In the genomic region with DNA sequence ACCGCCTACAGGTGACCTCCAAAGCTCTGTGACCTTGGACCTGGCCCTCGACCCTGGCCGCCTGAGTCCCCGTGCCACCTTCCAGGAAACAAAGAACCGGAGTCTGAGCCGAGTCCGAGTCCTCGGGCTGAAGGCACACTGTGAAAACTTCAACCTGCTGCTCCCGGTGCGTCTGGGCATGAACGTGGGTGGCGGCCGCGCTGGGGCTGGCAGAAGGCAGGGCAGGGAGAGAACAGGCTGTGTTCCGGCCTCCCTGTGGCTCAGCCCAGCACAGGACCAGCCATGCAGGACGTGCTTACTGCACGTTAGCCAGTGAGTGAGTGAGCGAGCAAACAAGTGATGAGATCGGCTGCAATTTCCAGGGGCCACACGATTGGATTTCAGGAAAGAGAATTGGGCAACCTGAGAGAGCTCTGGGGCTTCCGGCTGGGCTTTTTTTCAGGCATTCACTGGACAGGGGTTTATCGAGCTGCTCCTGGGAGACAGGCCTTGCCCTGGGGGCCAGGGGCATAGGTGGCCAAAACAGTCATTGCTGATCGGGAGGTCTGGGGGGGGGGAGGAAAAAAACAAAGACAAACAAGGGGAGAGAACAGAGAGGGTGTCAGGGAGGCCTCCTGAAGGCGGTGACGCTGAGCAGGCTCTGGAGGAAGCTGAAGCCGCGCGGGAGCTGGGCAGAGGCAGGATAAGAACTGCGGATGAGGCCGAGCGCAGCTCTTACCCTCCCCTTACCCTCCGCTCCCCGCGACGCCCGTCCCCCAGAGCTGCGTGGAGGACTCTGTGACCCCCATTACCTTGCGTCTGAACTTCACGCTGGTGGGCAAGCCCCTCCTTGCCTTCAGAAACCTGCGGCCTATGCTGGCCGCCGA, we compare ENCODE assay signal across 2 cellular contexts.
TF ChIP-seq lines count a peak whose summit lies in the region.

No MANE protein-coding gene starts in this region.

TF ChIP-seq in WTC11, 78 proteins besides CTCF, POLR2A, EP300 and RAD21:
- TF ChIP-seq CBFB (CRISPR knock-in tag; IDR thresholded peaks at IDR 0.05; ENCODE audit: low read depth), result no peak
- peak; percentile 87 for TF ChIP-seq GABPB1 (CRISPR knock-in tag; IDR thresholded peaks at IDR 0.05)

TF ChIP-seq in HepG2, 621 proteins besides CTCF, POLR2A, EP300 and RAD21 (continues in another document):
- TF ChIP-seq TRAFD1 (CRISPR knock-in tag; IDR thresholded peaks at IDR 0.05; ENCODE audit: borderline replicate concordance) (no peak), ZNF891 (CRISPR knock-in tag; IDR thresholded peaks at IDR 0.05) (peak; percentile 62; the same call in 1 of the 2 replicates), LCORL (IDR thresholded peaks at IDR 0.05) (no peak), LCORL (CRISPR knock-in tag; IDR thresholded peaks at IDR 0.05) (peak; percentile 83), DRAP1 (CRISPR knock-in tag; IDR thresholded peaks at IDR 0.05) (0 out of 2 replicates have a peak, but pooled peaks have one; percentile 43), ZBTB43 (CRISPR knock-in tag; conservative IDR thresholded peaks at IDR 0.05) (0 out of 2 replicates have a peak, but pooled peaks have one; percentile 41), CHD4 (IDR thresholded peaks at IDR 0.05; ENCODE audit: borderline replicate concordance, low read length) (no peak), RNF219 (CRISPR knock-in tag; IDR thresholded peaks at IDR 0.05) (no peak), NR2F2 (IDR thresholded peaks at IDR 0.05; ENCODE audit: borderline replicate concordance, low read depth) (no peak), ZKSCAN8 (CRISPR knock-in tag; IDR thresholded peaks at IDR 0.05; ENCODE audit: borderline replicate concordance) (no peak), HES4 (CRISPR knock-in tag; IDR thresholded peaks at IDR 0.05; ENCODE audit: borderline replicate concordance) (peak; percentile 43; the same call in 1 of the 2 replicates), ZNF143 (CRISPR knock-in tag; IDR thresholded peaks at IDR 0.05) (no peak), ZBTB38 (CRISPR knock-in tag; IDR thresholded peaks at IDR 0.05) (peak; percentile 72), ZNF253 (CRISPR knock-in tag; IDR thresholded peaks at IDR 0.05; ENCODE audit: borderline replicate concordance) (no peak), ZNF816 (CRISPR knock-in tag; IDR thresholded peaks at IDR 0.05; ENCODE audit: borderline replicate concordance) (peak; percentile 65; the same call in 1 of the 2 replicates), DR1 (CRISPR knock-in tag; IDR thresholded peaks at IDR 0.05) (no peak), IRF1 (CRISPR knock-in tag; IDR thresholded peaks at IDR 0.05; ENCODE audit: low read depth) (no peak), HOXA3 (CRISPR knock-in tag; IDR thresholded peaks at IDR 0.05) (peak; percentile 60), JDP2 (CRISPR knock-in tag; IDR thresholded peaks at IDR 0.05; ENCODE audit: borderline replicate concordance) (no peak), KMT2A (CRISPR knock-in tag; IDR thresholded peaks at IDR 0.05) (peak; percentile 20; the same call in 1 of the 2 replicates), EED (CRISPR knock-in tag; IDR thresholded peaks at IDR 0.05) (no peak), WIZ (CRISPR knock-in tag; IDR thresholded peaks at IDR 0.05) (no peak), POLR2G (IDR thresholded peaks at IDR 0.05; ENCODE audit: low read depth, low read length) (peak; percentile 61; the same call in 1 of the 2 replicates), POGZ (CRISPR knock-in tag; IDR thresholded peaks at IDR 0.05) (no peak), RARA (CRISPR knock-in tag; IDR thresholded peaks at IDR 0.05) (peak; percentile 64), HCFC1 (IDR thresholded peaks at IDR 0.05; ENCODE audit: low read depth, low read length) (no peak), EEA1 (CRISPR knock-in tag; IDR thresholded peaks at IDR 0.05; ENCODE audit: borderline replicate concordance) (no peak), FOXC1 (CRISPR knock-in tag; IDR thresholded peaks at IDR 0.05; ENCODE audit: borderline replicate concordance) (0 out of 2 replicates have a peak, but pooled peaks have one; percentile 49), ZNF33B (CRISPR knock-in tag; IDR thresholded peaks at IDR 0.05) (no peak), SYNCRIP (IDR thresholded peaks at IDR 0.05; ENCODE audit: insufficient read depth, low read depth, low read length) (no peak), GATA4 (IDR thresholded peaks at IDR 0.05; ENCODE audit: borderline replicate concordance, low read depth) (no peak), GPN1 (CRISPR knock-in tag; IDR thresholded peaks at IDR 0.05; ENCODE audit: borderline replicate concordance) (no peak), ZNF761 (CRISPR knock-in tag; conservative IDR thresholded peaks at IDR 0.05) (no peak), ZNF7 (CRISPR knock-in tag; IDR thresholded peaks at IDR 0.05) (no peak), STAG1 (CRISPR knock-in tag; IDR thresholded peaks at IDR 0.05) (no peak), RBM39 (IDR thresholded peaks at IDR 0.05; ENCODE audit: low read depth, low read length, poor library complexity, severe bottlenecking) (no peak), FOXK1 (CRISPR knock-in tag; IDR thresholded peaks at IDR 0.05; ENCODE audit: borderline replicate concordance, low read depth) (no peak), TIGD3 (CRISPR knock-in tag; IDR thresholded peaks at IDR 0.05; ENCODE audit: borderline replicate concordance) (no peak), NRL (CRISPR knock-in tag; IDR thresholded peaks at IDR 0.05; ENCODE audit: borderline replicate concordance) (0 out of 2 replicates have a peak, but pooled peaks have one; percentile 53), PTBP1 (IDR thresholded peaks at IDR 0.05; ENCODE audit: low read depth, low read length, poor library complexity, severe bottlenecking) (no peak), TBL1XR1 (IDR thresholded peaks at IDR 0.05; ENCODE audit: borderline replicate concordance, low read length, partially characterized antibody) (no peak)
- TF ChIP-seq, protein P1, sequence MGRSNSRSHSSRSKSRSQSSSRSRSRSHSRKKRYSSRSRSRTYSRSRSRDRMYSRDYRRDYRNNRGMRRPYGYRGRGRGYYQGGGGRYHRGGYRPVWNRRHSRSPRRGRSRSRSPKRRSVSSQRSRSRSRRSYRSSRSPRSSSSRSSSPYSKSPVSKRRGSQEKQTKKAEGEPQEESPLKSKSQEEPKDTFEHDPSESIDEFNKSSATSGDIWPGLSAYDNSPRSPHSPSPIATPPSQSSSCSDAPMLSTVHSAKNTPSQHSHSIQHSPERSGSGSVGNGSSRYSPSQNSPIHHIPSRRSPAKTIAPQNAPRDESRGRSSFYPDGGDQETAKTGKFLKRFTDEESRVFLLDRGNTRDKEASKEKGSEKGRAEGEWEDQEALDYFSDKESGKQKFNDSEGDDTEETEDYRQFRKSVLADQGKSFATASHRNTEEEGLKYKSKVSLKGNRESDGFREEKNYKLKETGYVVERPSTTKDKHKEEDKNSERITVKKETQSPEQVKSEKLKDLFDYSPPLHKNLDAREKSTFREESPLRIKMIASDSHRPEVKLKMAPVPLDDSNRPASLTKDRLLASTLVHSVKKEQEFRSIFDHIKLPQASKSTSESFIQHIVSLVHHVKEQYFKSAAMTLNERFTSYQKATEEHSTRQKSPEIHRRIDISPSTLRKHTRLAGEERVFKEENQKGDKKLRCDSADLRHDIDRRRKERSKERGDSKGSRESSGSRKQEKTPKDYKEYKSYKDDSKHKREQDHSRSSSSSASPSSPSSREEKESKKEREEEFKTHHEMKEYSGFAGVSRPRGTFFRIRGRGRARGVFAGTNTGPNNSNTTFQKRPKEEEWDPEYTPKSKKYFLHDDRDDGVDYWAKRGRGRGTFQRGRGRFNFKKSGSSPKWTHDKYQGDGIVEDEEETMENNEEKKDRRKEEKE (IDR thresholded peaks at IDR 0.05), result no peak
- TF ChIP-seq, protein P2, sequence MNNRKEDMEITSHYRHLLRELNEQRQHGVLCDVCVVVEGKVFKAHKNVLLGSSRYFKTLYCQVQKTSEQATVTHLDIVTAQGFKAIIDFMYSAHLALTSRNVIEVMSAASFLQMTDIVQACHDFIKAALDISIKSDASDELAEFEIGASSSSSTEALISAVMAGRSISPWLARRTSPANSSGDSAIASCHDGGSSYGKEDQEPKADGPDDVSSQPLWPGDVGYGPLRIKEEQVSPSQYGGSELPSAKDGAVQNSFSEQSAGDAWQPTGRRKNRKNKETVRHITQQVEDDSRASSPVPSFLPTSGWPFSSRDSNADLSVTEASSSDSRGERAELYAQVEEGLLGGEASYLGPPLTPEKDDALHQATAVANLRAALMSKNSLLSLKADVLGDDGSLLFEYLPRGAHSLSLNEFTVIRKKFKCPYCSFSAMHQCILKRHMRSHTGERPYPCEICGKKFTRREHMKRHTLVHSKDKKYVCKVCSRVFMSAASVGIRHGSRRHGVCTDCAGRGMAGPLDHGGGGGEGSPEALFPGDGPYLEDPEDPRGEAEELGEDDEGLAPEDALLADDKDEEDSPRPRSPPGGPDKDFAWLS (CRISPR knock-in tag; IDR thresholded peaks at IDR 0.05; ENCODE audit: borderline replicate concordance), result no peak
- TF ChIP-seq, protein P3, sequence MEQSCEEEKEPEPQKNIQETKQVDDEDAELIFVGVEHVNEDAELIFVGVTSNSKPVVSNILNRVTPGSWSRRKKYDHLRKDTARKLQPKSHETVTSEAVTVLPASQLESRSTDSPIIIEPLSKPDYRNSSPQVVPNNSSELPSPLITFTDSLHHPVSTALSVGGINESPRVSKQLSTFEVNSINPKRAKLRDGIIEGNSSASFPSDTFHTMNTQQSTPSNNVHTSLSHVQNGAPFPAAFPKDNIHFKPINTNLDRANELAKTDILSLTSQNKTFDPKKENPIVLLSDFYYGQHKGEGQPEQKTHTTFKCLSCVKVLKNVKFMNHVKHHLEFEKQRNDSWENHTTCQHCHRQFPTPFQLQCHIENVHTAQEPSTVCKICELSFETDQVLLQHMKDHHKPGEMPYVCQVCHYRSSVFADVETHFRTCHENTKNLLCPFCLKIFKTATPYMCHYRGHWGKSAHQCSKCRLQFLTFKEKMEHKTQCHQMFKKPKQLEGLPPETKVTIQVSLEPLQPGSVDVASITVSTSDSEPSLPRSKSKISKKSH (CRISPR knock-in tag; IDR thresholded peaks at IDR 0.05; ENCODE audit: borderline replicate concordance), result no peak
- TF ChIP-seq, protein P4, sequence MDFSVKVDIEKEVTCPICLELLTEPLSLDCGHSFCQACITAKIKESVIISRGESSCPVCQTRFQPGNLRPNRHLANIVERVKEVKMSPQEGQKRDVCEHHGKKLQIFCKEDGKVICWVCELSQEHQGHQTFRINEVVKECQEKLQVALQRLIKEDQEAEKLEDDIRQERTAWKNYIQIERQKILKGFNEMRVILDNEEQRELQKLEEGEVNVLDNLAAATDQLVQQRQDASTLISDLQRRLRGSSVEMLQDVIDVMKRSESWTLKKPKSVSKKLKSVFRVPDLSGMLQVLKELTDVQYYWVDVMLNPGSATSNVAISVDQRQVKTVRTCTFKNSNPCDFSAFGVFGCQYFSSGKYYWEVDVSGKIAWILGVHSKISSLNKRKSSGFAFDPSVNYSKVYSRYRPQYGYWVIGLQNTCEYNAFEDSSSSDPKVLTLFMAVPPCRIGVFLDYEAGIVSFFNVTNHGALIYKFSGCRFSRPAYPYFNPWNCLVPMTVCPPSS (IDR thresholded peaks at IDR 0.05), result no peak
